Comparison of ENCODE assay signal across 15 cellular contexts in genomic region chr11:102534261-102534872, GRCh38. TPM values are rescaled to one million over a fixed set of nuclear protein-coding genes. Genes with fewer than 3 reads are reported as not detected.
A peak's percentile ranks its signal among the peaks of the same experiment; 100 is the strongest.
DNase-seq lines count a peak whose midpoint lies in the region; ATAC-seq and TF ChIP-seq lines count a peak whose summit lies in the region.
"Had no signal": no experiment of that assay in that cellular context is flagged by ENCODE, and none has a peak within 500 bp of the region (broad histone marks: within the 10 kb centered on the region; RNA-seq: fewer than 3 reads in every experiment).

No MANE protein-coding gene starts in this region.

- DNase-seq in cardiac muscle cell (ENCODE audit: low read depth in 1 of 2, low spot score in 1 of 2) (no peak), heart right ventricle (no peak), epithelial cell of esophagus (ENCODE audit: low read depth) (peak; percentile 20), Ammon's horn (ENCODE audit: low spot score) (no peak), DMS114 treated with DMSO at 0.1 percent for 48 hours (lab: John Stamatoyannopoulos, UW; ENCODE audit: unreplicated experiment) (no peak)
- DNase-seq in activated CD8-positive, alpha-beta T cell treated with anti-CD3 and anti-CD28 coated beads for 36 hours: no peak
- DNase-seq: effector CD8-positive, alpha-beta T cell; heart left ventricle; mammary epithelial cell; MV-4-11; stimulated activated CD4-positive, alpha-beta T cell treated with anti-CD3 and anti-CD28 coated beads, Interleukin-4, amount 100 ng/mL, for 4 hours; T-helper 1 cell had no signal

- peaks cover 3% of the 10 kb centered on the region for H3K27me3 Mint-ChIP-seq in activated CD8-positive, alpha-beta T cell treated with anti-CD3 and anti-CD28 coated beads for 36 hours

- H3K9me3 Mint-ChIP-seq in activated CD8-positive, alpha-beta T cell treated with anti-CD3 and anti-CD28 coated beads for 36 hours: no peaks in the 10 kb centered on the region

- H3K27ac Mint-ChIP-seq in activated CD8-positive, alpha-beta T cell treated with anti-CD3 and anti-CD28 coated beads for 36 hours: no peak overlapping the region

- no peak overlapping the region for H3K4me3 ChIP-seq in cardiac muscle cell
- H3K4me3 ChIP-seq in heart right ventricle: no peak overlapping the region
- H3K4me3 ChIP-seq in Loucy (ENCODE audit: low read length, poor library complexity, severe bottlenecking): no peak overlapping the region
- H3K4me3 ChIP-seq in epithelial cell of esophagus (ENCODE audit: low read length): no peak overlapping the region
- H3K4me3 ChIP-seq: heart left ventricle had no signal

- no peaks in the 10 kb centered on the region for H4K20me1 ChIP-seq in Loucy (ENCODE audit: insufficient read depth, low read length, poor library complexity, severe bottlenecking)

- no peaks in the 10 kb centered on the region for H3K9me3 ChIP-seq in cardiac muscle cell (ENCODE audit: low read depth)
- H3K9me3 ChIP-seq in heart right ventricle: no peaks in the 10 kb centered on the region
- no peaks in the 10 kb centered on the region for H3K9me3 ChIP-seq in Loucy (ENCODE audit: insufficient read depth, low read depth, low read length)
- H3K9me3 ChIP-seq: heart left ventricle had no signal

- H3K4me3 Mint-ChIP-seq in activated CD8-positive, alpha-beta T cell treated with anti-CD3 and anti-CD28 coated beads for 36 hours: no peak overlapping the region

- H3K36me3 ChIP-seq in cardiac muscle cell (no peaks in the 10 kb centered on the region), heart right ventricle (no peaks in the 10 kb centered on the region), Loucy (ENCODE audit: insufficient read depth, low read length) (no peaks in the 10 kb centered on the region)
- H3K36me3 ChIP-seq: heart left ventricle had no signal

- no peaks in the 10 kb centered on the region for H3K9me2 ChIP-seq in Loucy (replicated peaks; ENCODE audit: low read depth, low read length)

- no peaks in the 10 kb centered on the region for H3K79me2 ChIP-seq in Loucy (ENCODE audit: insufficient read depth, low read length)
- H3K79me2 ChIP-seq: parathyroid adenoma had no signal

- ATAC-seq in heart right ventricle (no peak), HG02938 (IDR thresholded peaks at IDR 0.05; ENCODE audit: unreplicated experiment) (no peak)
- ATAC-seq in activated CD8-positive, alpha-beta T cell treated with anti-CD3 and anti-CD28 coated beads for 36 hours: no peak
- ATAC-seq: heart left ventricle had no signal

- H3K36me3 Mint-ChIP-seq in activated CD8-positive, alpha-beta T cell treated with anti-CD3 and anti-CD28 coated beads for 36 hours (ENCODE audit: low read depth): no peaks in the 10 kb centered on the region

- H3K4me1 ChIP-seq in cardiac muscle cell (ENCODE audit: low read depth) (no peaks in the 10 kb centered on the region), heart right ventricle (no peaks in the 10 kb centered on the region), Loucy (ENCODE audit: insufficient read depth, low read length, poor library complexity, severe bottlenecking) (peaks cover 32% of the 10 kb centered on the region)
- H3K4me1 ChIP-seq: heart left ventricle, parathyroid adenoma had no signal

- CTCF ChIA-PET in activated CD8-positive, alpha-beta T cell treated with anti-CD3 and anti-CD28 coated beads for 36 hours (lab: Charles Lee): interaction anchor here (0.7 to 1.1 kb wide), 3 partner anchors 79 to 167 kb away, joined by 3 to 4 read pairs (median 4); no protein-coding TSS in a partner anchor

- no peak overlapping the region for H2AFZ ChIP-seq in Loucy (ENCODE audit: low read length)
- H2AFZ ChIP-seq: parathyroid adenoma had no signal

- H3K9ac ChIP-seq in Loucy (ENCODE audit: low read depth, low read length, poor library complexity, severe bottlenecking): no peak overlapping the region
- H3K9ac ChIP-seq: parathyroid adenoma had no signal

- H3K4me2 ChIP-seq in Loucy (ENCODE audit: low read depth, low read length, poor library complexity, severe bottlenecking): no peak overlapping the region

- intact Hi-C loops in heart right ventricle (cut with DNase I): no loop called here
- intact Hi-C loops in activated CD8-positive, alpha-beta T cell treated with anti-CD3 and anti-CD28 coated beads for 36 hours (cut with micrococcal nuclease): no loop called here

- H3K27me3 ChIP-seq in cardiac muscle cell (no peaks in the 10 kb centered on the region), heart right ventricle (peaks cover 0 to 15% (median 3%) of the 10 kb centered on the region in 7 donors), Loucy (ENCODE audit: insufficient read depth, low read length, poor library complexity, severe bottlenecking) (no peaks in the 10 kb centered on the region)

- peaks cover 6% of the 10 kb centered on the region for H3K4me1 Mint-ChIP-seq in activated CD8-positive, alpha-beta T cell treated with anti-CD3 and anti-CD28 coated beads for 36 hours (ENCODE audit: low read depth)

- H3F3A ChIP-seq in Loucy (ENCODE audit: low read depth): no peaks in the 10 kb centered on the region

- no peak overlapping the region for H3K27ac ChIP-seq in cardiac muscle cell
- no peak overlapping the region for H3K27ac ChIP-seq in heart right ventricle
- H3K27ac ChIP-seq: heart left ventricle, parathyroid adenoma had no signal

- TF ChIP-seq CTCF in cardiac muscle cell (IDR thresholded peaks at IDR 0.05; ENCODE audit: low read depth, low read length) (peak; percentile 15), heart right ventricle (IDR thresholded peaks at IDR 0.05) (no peak), Loucy (conservative IDR thresholded peaks at IDR 0.05; ENCODE audit: low read length) (peak; percentile 69), epithelial cell of esophagus (IDR thresholded peaks at IDR 0.05; ENCODE audit: insufficient read depth, low read depth, low read length, missing control alignments) (peak; percentile 46)
- TF ChIP-seq CTCF in activated CD8-positive, alpha-beta T cell treated with anti-CD3 and anti-CD28 coated beads for 36 hours (IDR thresholded peaks at IDR 0.05): no peak

- POLR2A ChIA-PET in activated CD8-positive, alpha-beta T cell treated with anti-CD3 and anti-CD28 coated beads for 36 hours (lab: Charles Lee): interaction anchor here (1.0 kb wide), 1 partner anchor 14 kb away, joined by 4 read pairs; no protein-coding TSS in a partner anchor

- 74 to 77% methylated on average over 6 of the region's 6 CpGs for WGBS in heart right ventricle, 2 donors

RNA-seq across cellular contexts. Expression of gene MMP7, which starts 3.8 kb away (rescaled TPM):
- total RNA-seq in cardiac muscle cell (not detected in 2 replicates), heart right ventricle (1 to 10 TPM in 1 of 10 donors, not detected in 9; 3.4 TPM)
- polyA plus RNA-seq in cardiac muscle cell (not detected in 2 replicates), heart right ventricle (under 1 TPM in 1 of 2 donors, not detected in 1; 0.10 TPM)
- total RNA-seq in activated CD8-positive, alpha-beta T cell treated with anti-CD3 and anti-CD28 coated beads for 36 hours: not detected
- polyA plus RNA-seq: heart left ventricle had no signal

Comparison
In these comparisons a context has a peak if more than half of its experiments do, and no peak if none do; other contexts are left out.
1. CTCF ChIP-seq: peak in cardiac muscle cell (single experiment), Loucy (single experiment) and epithelial cell of esophagus (single experiment); none in heart right ventricle (0 of 9) and activated CD8-positive, alpha-beta T cell treated with anti-CD3 and anti-CD28 coated beads for 36 hours (single experiment).